15 cellular contexts compared by ENCODE assay signal in the genomic region with DNA sequence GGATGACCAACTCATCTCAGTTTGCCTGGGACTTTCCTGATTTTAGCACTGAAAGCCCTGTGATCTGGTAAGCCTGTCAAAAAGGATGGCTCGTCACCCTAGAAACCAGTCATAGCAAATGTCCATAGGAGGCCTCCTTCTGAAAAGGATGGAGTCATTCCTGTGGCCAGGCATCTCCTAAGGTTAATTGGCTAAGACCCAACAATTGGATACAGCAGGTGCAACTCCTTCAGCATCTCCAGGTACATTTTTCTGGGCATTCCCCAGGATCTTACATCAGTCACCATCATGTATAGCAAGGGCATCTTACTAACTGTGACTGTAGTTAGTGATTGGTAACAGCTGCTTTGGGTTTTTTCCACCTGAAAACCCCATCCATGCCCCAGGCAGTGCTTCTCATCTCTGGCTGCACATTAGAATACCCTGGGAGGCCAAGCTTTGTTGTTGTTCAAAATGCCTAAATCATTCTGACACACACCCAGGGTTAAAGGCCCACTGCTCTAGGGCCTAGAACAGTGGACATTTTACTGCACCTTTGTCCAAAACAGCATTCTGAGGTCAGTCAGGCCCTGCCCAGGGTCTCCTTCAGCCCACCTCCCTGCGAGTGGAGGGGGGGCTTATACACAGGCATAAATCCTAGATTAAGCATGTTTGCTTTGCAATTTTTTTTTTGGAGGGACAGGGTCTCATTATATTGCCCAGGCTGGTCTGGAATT. TPM values are rescaled to one million over a fixed set of nuclear protein-coding genes. Genes with fewer than 3 reads are reported as not detected.
DNase-seq lines count a peak whose midpoint lies in the region; ATAC-seq and TF ChIP-seq lines count a peak whose summit lies in the region.
"Had no signal": no experiment of that assay in that cellular context is flagged by ENCODE, and none has a peak within 500 bp of the region (broad histone marks: within the 10 kb centered on the region; RNA-seq: fewer than 3 reads in every experiment).

No MANE protein-coding gene starts in this region.

- H3K36me3 ChIP-seq in mammary epithelial cell (ENCODE audit: insufficient read depth, low read length) (no peaks in the 10 kb centered on the region), spleen (no peaks in the 10 kb centered on the region), aorta (ENCODE audit: control insufficient read depth in 1 of 2, insufficient read depth in 2 of 2, low read length in 1 of 2) (no peaks in the 10 kb centered on the region)
- H3K36me3 ChIP-seq: BE2C had no signal

- BruUV-seq in mammary epithelial cell (replicated peaks; lab: Mats Ljungman, UMichigan) = no TSS peak

- peak; percentile 20 for DNase-seq in mammary epithelial cell
- no peak for DNase-seq in spleen
- no peak for DNase-seq in NCI-H526 (lab: John Stamatoyannopoulos, UW)
- DNase-seq in aorta = no peak
- no peak for DNase-seq in NCI-H1105 (lab: John Stamatoyannopoulos, UW)
- DNase-seq: amygdala; BE2C; HFFc6; immature natural killer cell; NCI-H1417; NCI-H524; stimulated activated CD4-positive, alpha-beta T cell treated with anti-CD3 and anti-CD28 coated beads, Interleukin-4, amount 100 ng/mL, for 1 hour had no signal

- no peaks in the 10 kb centered on the region for H4K20me1 ChIP-seq in mammary epithelial cell (ENCODE audit: insufficient read depth, low read length)

- H3K4me3 ChIP-seq in mammary epithelial cell (replicated peaks in 1 of 3; ENCODE audit: insufficient read depth in 1 of 3, low read depth in 2 of 3, low read length in 3 of 3) (no peak overlapping the region), spleen (no peak overlapping the region), aorta (ENCODE audit: low read length in 2 of 2) (no peak overlapping the region)

- H3K9me3 ChIP-seq in mammary epithelial cell (replicated peaks; ENCODE audit: insufficient read depth, low read length) (no peaks in the 10 kb centered on the region), spleen (peaks cover 0 to 20% (median 17%) of the 10 kb centered on the region in 8 donors), aorta (ENCODE audit: control insufficient read depth, low read length) (no peaks in the 10 kb centered on the region)
- H3K9me3 ChIP-seq: BE2C had no signal

- H2AFZ ChIP-seq in mammary epithelial cell (ENCODE audit: low read depth, low read length) = no peak overlapping the region

- no peak overlapping the region for H3K9ac ChIP-seq in mammary epithelial cell (ENCODE audit: insufficient read depth, low read length)

- H3K4me1 ChIP-seq in mammary epithelial cell (ENCODE audit: insufficient read depth, low read length) (peaks cover 8% of the 10 kb centered on the region), spleen (no peaks in the 10 kb centered on the region), aorta (ENCODE audit: control insufficient read depth in 1 of 2, insufficient read depth in 2 of 2, low read length in 2 of 2) (no peaks in the 10 kb centered on the region)
- H3K4me1 ChIP-seq: BE2C had no signal

- no peaks in the 10 kb centered on the region for H3K79me2 ChIP-seq in mammary epithelial cell (ENCODE audit: insufficient read depth, low read length)

- dilution Hi-C loops in mammary epithelial cell (cut with HindIII; ENCODE audit: low sequenced_read_pairs) = no loop called here

- H3K27me3 ChIP-seq in mammary epithelial cell (ENCODE audit: insufficient read depth, low read length) (no peaks in the 10 kb centered on the region), spleen (replicated peaks in 1 of 7) (no peaks in the 10 kb centered on the region), aorta (ENCODE audit: control insufficient read depth in 1 of 2, insufficient read depth in 2 of 2, low read length in 1 of 2) (no peaks in the 10 kb centered on the region)
- H3K27me3 ChIP-seq: BE2C had no signal

- in situ Hi-C loops in mammary epithelial cell (cut with MboI; ENCODE audit: low sequenced_read_pairs in 2 of 2) = no loop called here

- 100% methylated on average over 2 of the region's 2 CpGs for WGBS in mammary epithelial cell (ENCODE audit: low coverage, missing lambda C conversion rate)
- WGBS in spleen, 5 donors = 84 to 94% (median 84%) methylated on average over 2 of the region's 2 CpGs
- 86 to 87% methylated on average over 2 of the region's 2 CpGs for WGBS in aorta, 2 donors

- intact Hi-C loops in mammary epithelial cell (cut with micrococcal nuclease) = no loop called here
- intact Hi-C loops in spleen (cut with DNase I; ENCODE audit: low total_unique reads) = no loop called here
- intact Hi-C loops in aorta (cut with DNase I) = no loop called here

- no peak for TF ChIP-seq POLR2A in spleen (IDR thresholded peaks at IDR 0.05)

- no peak for TF ChIP-seq CTCF in mammary epithelial cell (conservative IDR thresholded peaks at IDR 0.05 in 1 of 2, IDR thresholded peaks at IDR 0.05 in 1 of 2; ENCODE audit: extremely low read depth in 1 of 2, insufficient read depth in 1 of 2, low read depth in 1 of 2, low read length in 2 of 2)
- no peak for TF ChIP-seq CTCF in spleen (IDR thresholded peaks at IDR 0.05 in 8 of 11, conservative IDR thresholded peaks at IDR 0.05 in 3 of 11)

- H3K27ac ChIP-seq in mammary epithelial cell (ENCODE audit: insufficient read depth, low read depth, low read length) (no peak overlapping the region), spleen (no peak overlapping the region), aorta (ENCODE audit: low read depth in 1 of 2, low read length in 2 of 2) (no peak overlapping the region)

- CTCF ChIA-PET in mammary epithelial cell (lab: Charles Lee; ENCODE audit: low non-redundant PET) = interaction anchor here (0.6 kb wide), 1 partner anchor 97 kb away, joined by 3 read pairs; no protein-coding TSS in a partner anchor

- ATAC-seq in GM18502 (IDR thresholded peaks at IDR 0.05; ENCODE audit: poor library complexity, unreplicated experiment) (peak; percentile 62), GM21381 (IDR thresholded peaks at IDR 0.05; ENCODE audit: unreplicated experiment) (peak; percentile 52), HG02970 (IDR thresholded peaks at IDR 0.05; ENCODE audit: low FRiP score, unreplicated experiment) (peak; percentile 53), aorta (ENCODE audit: low FRiP score) (no peak)

- no peak overlapping the region for H3K4me2 ChIP-seq in mammary epithelial cell (ENCODE audit: insufficient read depth, low read depth, low read length)

RNA-seq across cellular contexts. Expression of a gene that starts 28.3 kb away (rescaled TPM):
- total RNA-seq in mammary epithelial cell (under 1 TPM in 1 of 2 donors, not detected in 1; under 0.01 TPM), spleen (100 to 1,000 TPM in 1 of 7 donors, 10 to 100 TPM in 6; 34.2 to 147 (median 49.5) TPM), aorta (100 to 1,000 TPM in 1 of 2 donors, 10 to 100 TPM in 1; 44.7 to 113 TPM)
- polyA plus RNA-seq in mammary epithelial cell (0.05 TPM), spleen (1 to 10 TPM; 2.5 to 6.7 (median 3.1) TPM), aorta (10 to 100 TPM; 12.5 to 45.6 TPM)
- polyA minus RNA-seq in mammary epithelial cell = not detected
- polyA plus RNA-seq: immature natural killer cell had no signal

Comparison
In these comparisons a context has a peak if more than half of its experiments do, and no peak if none do; other contexts are left out.
1. RNA of a gene that starts 28.3 kb away (total RNA-seq): 44.7 to 113 TPM in aorta and 34.2 to 147 TPM in spleen; under 0.01 TPM in mammary epithelial cell; every median in the first group is over 10 times any median in the second.